Comparison of ENCODE assay signal across 13 cellular contexts in genomic region chr4:83558693-83559092, GRCh38. TPM values are rescaled to one million over a fixed set of nuclear protein-coding genes. Genes with fewer than 3 reads are reported as not detected.
DNase-seq lines count a peak whose midpoint lies in the region; ATAC-seq and TF ChIP-seq lines count a peak whose summit lies in the region.
"Had no signal": no experiment of that assay in that cellular context is flagged by ENCODE, and none has a peak within 500 bp of the region (broad histone marks: within the 10 kb centered on the region; RNA-seq: fewer than 3 reads in every experiment).

No MANE protein-coding gene starts in this region.

- no peaks in the 10 kb centered on the region for H3K36me3 ChIP-seq in HCT116 (ENCODE audit: control insufficient read depth in 1 of 2, insufficient read depth in 2 of 2, low read length in 2 of 2)
- peaks cover 0 to 4% (median 0%) of the 10 kb centered on the region in 9 donors for H3K36me3 ChIP-seq in heart left ventricle
- H3K36me3 ChIP-seq: SJCRH30 had no signal

- H3K9ac ChIP-seq in HCT116 (ENCODE audit: low read length): no peak overlapping the region

- RAD21 ChIA-PET in HCT116 (lab: Charles Lee; ENCODE audit: low non-redundant PET in 1 of 2, low total read pairs in 2 of 2, uncharacterized antibody in 2 of 2, unreplicated experiment in 2 of 2): no interaction called here

- WGBS in heart left ventricle, 4 donors: 0 to 85% (median 64%) methylated on average over 1 of the region's 1 CpG

- no peak for ATAC-seq in HCT116
- ATAC-seq in heart left ventricle: no peak

- BruUV-seq in HCT116 (replicated peaks; lab: Mats Ljungman, UMichigan): no TSS peak

- H3K79me2 ChIP-seq in HCT116 (ENCODE audit: insufficient read depth, low read length): peaks cover 38% of the 10 kb centered on the region

- CTCF ChIA-PET in HCT116 (lab: Charles Lee): no interaction called here

- TF ChIP-seq POLR2A in HCT116 (IDR thresholded peaks at IDR 0.05; ENCODE audit: borderline replicate concordance, extremely low read depth, insufficient read depth, insufficient read length): no peak
- no peak for TF ChIP-seq POLR2A in heart left ventricle (IDR thresholded peaks at IDR 0.05)

- no peak for TF ChIP-seq RAD21 in HCT116 (IDR thresholded peaks at IDR 0.05; ENCODE audit: low read depth)

- H2AFZ ChIP-seq in HCT116 (ENCODE audit: low read depth, low read length, poor library complexity, severe bottlenecking): no peak overlapping the region

- H3K27me3 ChIP-seq in HCT116 (ENCODE audit: insufficient read depth, low read length) (no peaks in the 10 kb centered on the region), heart left ventricle (no peaks in the 10 kb centered on the region)
- H3K27me3 ChIP-seq: SJCRH30 had no signal

- no peaks in the 10 kb centered on the region for H3K9me2 ChIP-seq in HCT116 (ENCODE audit: insufficient read depth)

- TF ChIP-seq CTCF in HCT116 (IDR thresholded peaks at IDR 0.05 in 2 of 3, conservative IDR thresholded peaks at IDR 0.05 in 1 of 3; ENCODE audit: borderline replicate concordance in 1 of 3, insufficient read depth in 1 of 3, low read depth in 2 of 3, low read length in 2 of 3): no peak
- TF ChIP-seq CTCF in fibroblast of mammary gland (conservative IDR thresholded peaks at IDR 0.05; ENCODE audit: control insufficient read depth, insufficient read depth, low read depth, low read length): no peak
- no peak for TF ChIP-seq CTCF in heart left ventricle (IDR thresholded peaks at IDR 0.05)

- POLR2A ChIA-PET in HCT116 (lab: Charles Lee): no interaction called here

- DNase-seq in AG08395 (ENCODE audit: low spot score) (peak; percentile 52), HCT116 (ENCODE audit: low read depth, low spot score) (no peak), RPMI7951 (ENCODE audit: low read depth) (peak; percentile 67), fibroblast of mammary gland (ENCODE audit: low read depth) (peak; percentile 45), hypothalamus (lab: John Stamatoyannopoulos, UW) (no peak), heart left ventricle (no peak), SW480 (ENCODE audit: low spot score) (no peak)
- no peak for DNase-seq in stimulated activated CD4-positive, alpha-beta T cell treated with anti-CD3 and anti-CD28 coated beads, Interleukin-4, amount 100 ng/mL, for 1 hour
- DNase-seq: anterior cingulate cortex, natural killer cell, NCI-H2107, SJCRH30 had no signal

- H3K27ac ChIP-seq in HCT116 (ENCODE audit: low read depth, low read length): no peak overlapping the region
- H3K27ac ChIP-seq in heart left ventricle: peak overlapping the region in 1 of 12 donors; percentile 55
- H3K27ac ChIP-seq: C4-2B, SJCRH30 had no signal

- intact Hi-C loops in HCT116 (cut with micrococcal nuclease) (no loop called here), heart left ventricle (cut with DNase I) (no loop called here)

- H4K20me1 ChIP-seq in HCT116 (ENCODE audit: insufficient read depth): peaks cover 7% of the 10 kb centered on the region; the same call in 1 of the 2 replicates

- H3K9me3 ChIP-seq in HCT116 (ENCODE audit: control insufficient read depth in 1 of 2, insufficient read depth in 1 of 2, low read depth in 1 of 2, low read length in 2 of 2): no peaks in the 10 kb centered on the region
- H3K9me3 ChIP-seq in heart left ventricle: no peaks in the 10 kb centered on the region
- H3K9me3 ChIP-seq: SJCRH30 had no signal

- H3K4me1 ChIP-seq in HCT116 (ENCODE audit: control insufficient read depth in 1 of 2, insufficient read depth in 2 of 2, low read length in 2 of 2) (peaks cover 42 to 76% of the 10 kb centered on the region in 2 experiments), heart left ventricle (peaks cover 0 to 43% (median 3%) of the 10 kb centered on the region in 12 donors)
- H3K4me1 ChIP-seq: SJCRH30 had no signal

- H3K4me2 ChIP-seq in HCT116 (ENCODE audit: low read length): peak overlapping the region; percentile 64

- H3K4me3 ChIP-seq in HCT116 (replicated peaks in 1 of 2; ENCODE audit: low read depth in 1 of 2, low read length in 2 of 2) (no peak overlapping the region), fibroblast of mammary gland (ENCODE audit: control insufficient read depth, low read depth, low read length) (no peak overlapping the region), heart left ventricle (no peak overlapping the region)
- H3K4me3 ChIP-seq: SJCRH30 had no signal

TF ChIP-seq in HCT116, 20 proteins besides CTCF, POLR2A, EP300 and RAD21:
- TF ChIP-seq EZH2phosphoT487 (IDR thresholded peaks at IDR 0.05; ENCODE audit: borderline replicate concordance) (no peak), ZNF274 (IDR thresholded peaks at IDR 0.05; ENCODE audit: low read depth, low read length) (no peak), SRF (IDR thresholded peaks at IDR 0.05; ENCODE audit: low read depth) (no peak), REST (IDR thresholded peaks at IDR 0.05; ENCODE audit: low read depth) (no peak), JUND (IDR thresholded peaks at IDR 0.05) (no peak), POLR2AphosphoS5 (IDR thresholded peaks at IDR 0.05; ENCODE audit: low read depth, low read length) (no peak), ZFX (IDR thresholded peaks at IDR 0.05) (no peak)

RNA-seq across cellular contexts. Expression of gene GPAT3, which starts 22.8 kb away (rescaled TPM):
- total RNA-seq in HCT116 (2021; ENCODE audit: unreplicated experiment): 36.7 TPM
- polyA plus RNA-seq in HCT116 (2012): 12.4 and 18.9 TPM in 2 replicates
- total RNA-seq in RPMI7951 (2014; rRNA removed; shearing (Covaris generic)): 24.5 and 25.5 TPM in 2 replicates
- total RNA-seq in heart left ventricle: 10 to 100 TPM; 26.8 to 64.5 (median 38.8) TPM
- 10 to 100 TPM; 21.3 to 53.6 TPM for polyA plus RNA-seq in heart left ventricle

Comparison
In these comparisons a context has a peak if more than half of its experiments do, and no peak if none do; other contexts are left out.
1. DNase-seq: peak in AG08395 (single experiment), RPMI7951 (single experiment) and fibroblast of mammary gland (single experiment); none in HCT116 (single experiment), hypothalamus (0 of 51), heart left ventricle (0 of 5), stimulated activated CD4-positive, alpha-beta T cell treated with anti-CD3 and anti-CD28 coated beads, Interleukin-4, amount 100 ng/mL, for 1 hour (single experiment) and SW480 (single experiment).